Comparison of ENCODE assay signal across 20 cellular contexts in genomic region chr3:193998628-193999027, GRCh38.
"Had no signal": no experiment of that assay in that cellular context is flagged by ENCODE, and none has a peak within 500 bp of the region (broad histone marks: within the 10 kb centered on the region; RNA-seq: fewer than 3 reads in every experiment).

No MANE protein-coding gene starts in this region.

- H3K9me3 ChIP-seq: adrenal gland, MG63 had no signal

- DNase-seq: activated CD4-positive, alpha-beta memory T cell treated with anti-CD3 and anti-CD28 coated beads for 36 hours; activated CD4-positive, alpha-beta T cell treated with anti-CD3 and anti-CD28 coated beads, Interleukin-2, amount 10 ng/mL, durations not matched to agents 7 days and 5 days; activated CD4-positive, CD25-positive, alpha-beta regulatory T cell; activated CD8-positive, alpha-beta memory T cell treated with anti-CD3 and anti-CD28 coated beads for 24 hours; activated naive CD4-positive, alpha-beta T cell treated with anti-CD3 and anti-CD28 coated beads, Interleukin-2, amount 50 U/mL, for 16 hours; activated naive CD8-positive, alpha-beta T cell treated with anti-CD3 and anti-CD28 coated beads, Interleukin-2, amount 10 ng/mL, durations not matched to agents 7 days and 5 days; activated T-cell treated with anti-CD3 and anti-CD28 coated beads, Interleukin-2, amount 50 U/mL, for 48 hours; adrenal gland; anterior cingulate cortex; KG1; MG63; MV-4-11; NCI-H1092 treated with DMSO at 0.1 percent for 48 hours; NCI-H1436; NCI-H2081; NCI-H446; NCI-H524; SHP77 treated with DMSO at 0.1 percent for 48 hours; T-cell had no signal

- H3K27ac ChIP-seq: adrenal gland had no signal

- H3K36me3 ChIP-seq: adrenal gland, MG63 had no signal

- H3K27me3 ChIP-seq: adrenal gland, MG63 had no signal

- ATAC-seq: activated T-helper 17 cell treated with anti-CD3 and anti-CD28 coated beads, Interleukin-2, amount 50 U/mL, for 72 hours; T-cell had no signal

- H3K4me3 ChIP-seq: adrenal gland, MG63 had no signal
